Comparison of ENCODE assay signal across 2 cellular contexts in the genomic region with DNA sequence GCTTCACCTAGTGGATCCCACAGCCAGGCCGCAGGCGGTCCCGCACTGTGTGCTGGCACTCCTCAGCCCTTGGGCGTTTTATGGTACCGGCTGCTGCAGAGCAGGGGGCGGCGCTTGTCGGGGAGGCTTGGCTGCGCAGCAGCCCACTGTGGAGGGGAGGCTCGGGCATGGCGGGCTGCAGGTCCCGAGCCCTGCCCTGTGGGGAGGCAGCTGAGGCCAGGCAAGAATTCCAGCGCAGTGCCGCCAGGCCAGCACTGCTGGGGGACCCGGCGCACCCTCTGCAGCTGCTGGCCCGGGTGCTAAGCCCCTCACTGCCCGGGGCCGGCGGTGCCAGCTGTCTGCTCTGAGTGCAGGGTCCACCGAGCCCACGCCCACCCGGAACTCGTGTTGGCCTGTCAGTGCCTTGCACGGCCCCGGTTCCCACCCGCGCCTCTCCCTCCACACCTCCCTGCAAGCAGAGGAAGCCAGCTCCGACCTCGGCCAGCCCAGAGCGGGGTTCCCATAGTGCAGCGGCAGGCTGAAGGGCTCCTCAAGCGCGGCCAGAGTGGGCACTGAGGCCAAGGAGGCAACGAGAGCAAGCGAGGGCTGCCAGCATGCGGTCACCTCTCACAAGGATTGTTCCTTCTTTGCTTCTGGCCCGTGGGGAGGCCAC.
TF ChIP-seq lines count a peak whose summit lies in the region.

No MANE protein-coding gene starts in this region.

TF ChIP-seq in GM23338, 12 proteins besides CTCF, POLR2A, EP300 and RAD21 (continued from another document):
- TF ChIP-seq EZH2phosphoT487 (IDR thresholded peaks at IDR 0.05; ENCODE audit: unreplicated experiment) (no peak), ZNF114 (CRISPR knock-in tag; IDR thresholded peaks at IDR 0.05) (no peak), STAT1 (IDR thresholded peaks at IDR 0.05; ENCODE audit: unreplicated experiment) (no peak), EZH2 (IDR thresholded peaks at IDR 0.05; ENCODE audit: low read depth, unreplicated experiment) (no peak), POLR2AphosphoS5 (IDR thresholded peaks at IDR 0.05; ENCODE audit: low read depth) (no peak), ETS1 (IDR thresholded peaks at IDR 0.05) (no peak), ZNF331 (CRISPR knock-in tag; IDR thresholded peaks at IDR 0.05; ENCODE audit: low read depth) (no peak), JUNB (IDR thresholded peaks at IDR 0.05; ENCODE audit: unreplicated experiment) (no peak), CREB1 (CRISPR knock-in tag; IDR thresholded peaks at IDR 0.05; ENCODE audit: low read depth) (no peak)
- TF ChIP-seq, protein P1, sequence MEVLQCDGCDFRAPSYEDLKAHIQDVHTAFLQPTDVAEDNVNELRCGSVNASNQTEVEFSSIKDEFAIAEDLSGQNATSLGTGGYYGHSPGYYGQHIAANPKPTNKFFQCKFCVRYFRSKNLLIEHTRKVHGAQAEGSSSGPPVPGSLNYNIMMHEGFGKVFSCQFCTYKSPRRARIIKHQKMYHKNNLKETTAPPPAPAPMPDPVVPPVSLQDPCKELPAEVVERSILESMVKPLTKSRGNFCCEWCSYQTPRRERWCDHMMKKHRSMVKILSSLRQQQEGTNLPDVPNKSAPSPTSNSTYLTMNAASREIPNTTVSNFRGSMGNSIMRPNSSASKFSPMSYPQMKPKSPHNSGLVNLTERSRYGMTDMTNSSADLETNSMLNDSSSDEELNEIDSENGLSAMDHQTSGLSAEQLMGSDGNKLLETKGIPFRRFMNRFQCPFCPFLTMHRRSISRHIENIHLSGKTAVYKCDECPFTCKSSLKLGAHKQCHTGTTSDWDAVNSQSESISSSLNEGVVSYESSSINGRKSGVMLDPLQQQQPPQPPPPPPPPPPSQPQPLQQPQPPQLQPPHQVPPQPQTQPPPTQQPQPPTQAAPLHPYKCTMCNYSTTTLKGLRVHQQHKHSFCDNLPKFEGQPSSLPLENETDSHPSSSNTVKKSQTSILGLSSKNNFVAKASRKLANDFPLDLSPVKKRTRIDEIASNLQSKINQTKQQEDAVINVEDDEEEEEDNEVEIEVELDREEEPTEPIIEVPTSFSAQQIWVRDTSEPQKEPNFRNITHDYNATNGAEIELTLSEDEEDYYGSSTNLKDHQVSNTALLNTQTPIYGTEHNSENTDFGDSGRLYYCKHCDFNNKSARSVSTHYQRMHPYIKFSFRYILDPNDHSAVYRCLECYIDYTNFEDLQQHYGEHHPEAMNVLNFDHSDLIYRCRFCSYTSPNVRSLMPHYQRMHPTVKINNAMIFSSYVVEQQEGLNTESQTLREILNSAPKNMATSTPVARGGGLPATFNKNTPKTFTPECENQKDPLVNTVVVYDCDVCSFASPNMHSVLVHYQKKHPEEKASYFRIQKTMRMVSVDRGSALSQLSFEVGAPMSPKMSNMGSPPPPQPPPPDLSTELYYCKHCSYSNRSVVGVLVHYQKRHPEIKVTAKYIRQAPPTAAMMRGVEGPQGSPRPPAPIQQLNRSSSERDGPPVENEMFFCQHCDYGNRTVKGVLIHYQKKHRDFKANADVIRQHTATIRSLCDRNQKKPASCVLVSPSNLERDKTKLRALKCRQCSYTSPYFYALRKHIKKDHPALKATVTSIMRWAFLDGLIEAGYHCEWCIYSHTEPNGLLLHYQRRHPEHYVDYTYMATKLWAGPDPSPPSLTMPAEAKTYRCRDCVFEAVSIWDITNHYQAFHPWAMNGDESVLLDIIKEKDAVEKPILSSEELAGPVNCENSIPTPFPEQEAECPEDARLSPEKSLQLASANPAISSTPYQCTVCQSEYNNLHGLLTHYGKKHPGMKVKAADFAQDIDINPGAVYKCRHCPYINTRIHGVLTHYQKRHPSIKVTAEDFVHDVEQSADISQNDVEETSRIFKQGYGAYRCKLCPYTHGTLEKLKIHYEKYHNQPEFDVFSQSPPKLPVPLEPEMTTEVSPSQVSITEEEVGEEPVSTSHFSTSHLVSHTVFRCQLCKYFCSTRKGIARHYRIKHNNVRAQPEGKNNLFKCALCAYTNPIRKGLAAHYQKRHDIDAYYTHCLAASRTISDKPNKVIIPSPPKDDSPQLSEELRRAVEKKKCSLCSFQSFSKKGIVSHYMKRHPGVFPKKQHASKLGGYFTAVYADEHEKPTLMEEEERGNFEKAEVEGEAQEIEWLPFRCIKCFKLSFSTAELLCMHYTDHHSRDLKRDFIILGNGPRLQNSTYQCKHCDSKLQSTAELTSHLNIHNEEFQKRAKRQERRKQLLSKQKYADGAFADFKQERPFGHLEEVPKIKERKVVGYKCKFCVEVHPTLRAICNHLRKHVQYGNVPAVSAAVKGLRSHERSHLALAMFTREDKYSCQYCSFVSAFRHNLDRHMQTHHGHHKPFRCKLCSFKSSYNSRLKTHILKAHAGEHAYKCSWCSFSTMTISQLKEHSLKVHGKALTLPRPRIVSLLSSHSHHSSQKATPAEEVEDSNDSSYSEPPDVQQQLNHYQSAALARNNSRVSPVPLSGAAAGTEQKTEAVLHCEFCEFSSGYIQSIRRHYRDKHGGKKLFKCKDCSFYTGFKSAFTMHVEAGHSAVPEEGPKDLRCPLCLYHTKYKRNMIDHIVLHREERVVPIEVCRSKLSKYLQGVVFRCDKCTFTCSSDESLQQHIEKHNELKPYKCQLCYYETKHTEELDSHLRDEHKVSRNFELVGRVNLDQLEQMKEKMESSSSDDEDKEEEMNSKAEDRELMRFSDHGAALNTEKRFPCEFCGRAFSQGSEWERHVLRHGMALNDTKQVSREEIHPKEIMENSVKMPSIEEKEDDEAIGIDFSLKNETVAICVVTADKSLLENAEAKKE (CRISPR knock-in tag; IDR thresholded peaks at IDR 0.05): no peak

TF ChIP-seq in HEK293T, 16 proteins besides CTCF, POLR2A, EP300 and RAD21 (continued from another document):
- TF ChIP-seq L3MBTL2 (conservative IDR thresholded peaks at IDR 0.05): no peak
